In the genomic region with DNA sequence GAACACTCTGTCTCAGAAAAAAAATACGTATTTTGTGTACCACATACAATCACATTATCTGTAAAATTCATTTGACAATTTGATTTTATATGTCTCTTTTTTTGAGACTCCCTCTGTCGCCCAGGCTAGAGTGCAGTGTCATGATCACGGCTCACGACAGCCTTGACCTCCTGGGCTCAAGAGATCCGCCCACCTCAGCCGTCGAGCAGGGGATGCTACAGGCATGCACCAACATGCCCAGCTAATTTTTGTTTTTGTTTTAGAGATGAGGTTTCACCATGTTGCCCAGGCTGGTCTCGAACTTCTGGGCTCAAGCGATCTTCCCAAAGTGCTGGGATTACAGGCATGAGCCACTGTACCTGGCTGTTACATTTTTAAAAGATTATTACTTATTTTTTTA, we compare ENCODE assay signal across 14 cellular contexts.
"Had no signal": no experiment of that assay in that cellular context is flagged by ENCODE, and none has a peak within 500 bp of the region (broad histone marks: within the 10 kb centered on the region; RNA-seq: fewer than 3 reads in every experiment).

No MANE protein-coding gene starts in this region.

- H3K9me3 ChIP-seq: stomach, uterus had no signal

- H3K27ac ChIP-seq: cardiac muscle cell, stomach, uterus had no signal

- H3K27me3 ChIP-seq: cardiac muscle cell, stomach, uterus had no signal

- FAIRE-seq: astrocyte, islet of Langerhans had no signal

- H3K4me3 ChIP-seq: cardiac muscle cell, lung, stomach, uterus had no signal

- ATAC-seq: activated T-helper 17 cell treated with anti-CD3 and anti-CD28 coated beads, Interleukin-2, amount 50 U/mL, for 72 hours; left colon had no signal

- DNase-seq: activated CD4-positive, alpha-beta T cell treated with anti-CD3 and anti-CD28 coated beads for 1 hour; activated CD4-positive, alpha-beta T cell treated with anti-CD3 and anti-CD28 coated beads, Interleukin-2, amount 50 U/mL, for 4 hours; activated naive CD4-positive, alpha-beta T cell treated with Interleukin-2 at 50 U/mL for 16 hours; left colon; midbrain; stimulated activated CD4-positive, alpha-beta T cell treated with anti-CD3 and anti-CD28 coated beads, Interleukin-1b, Interleukin-23, amount 100 ng/mL, for 48 hours; stomach; T1000; uterus had no signal

- H3K36me3 ChIP-seq: uterus had no signal

- H3K4me1 ChIP-seq: stomach, uterus had no signal
